In the genomic region with DNA sequence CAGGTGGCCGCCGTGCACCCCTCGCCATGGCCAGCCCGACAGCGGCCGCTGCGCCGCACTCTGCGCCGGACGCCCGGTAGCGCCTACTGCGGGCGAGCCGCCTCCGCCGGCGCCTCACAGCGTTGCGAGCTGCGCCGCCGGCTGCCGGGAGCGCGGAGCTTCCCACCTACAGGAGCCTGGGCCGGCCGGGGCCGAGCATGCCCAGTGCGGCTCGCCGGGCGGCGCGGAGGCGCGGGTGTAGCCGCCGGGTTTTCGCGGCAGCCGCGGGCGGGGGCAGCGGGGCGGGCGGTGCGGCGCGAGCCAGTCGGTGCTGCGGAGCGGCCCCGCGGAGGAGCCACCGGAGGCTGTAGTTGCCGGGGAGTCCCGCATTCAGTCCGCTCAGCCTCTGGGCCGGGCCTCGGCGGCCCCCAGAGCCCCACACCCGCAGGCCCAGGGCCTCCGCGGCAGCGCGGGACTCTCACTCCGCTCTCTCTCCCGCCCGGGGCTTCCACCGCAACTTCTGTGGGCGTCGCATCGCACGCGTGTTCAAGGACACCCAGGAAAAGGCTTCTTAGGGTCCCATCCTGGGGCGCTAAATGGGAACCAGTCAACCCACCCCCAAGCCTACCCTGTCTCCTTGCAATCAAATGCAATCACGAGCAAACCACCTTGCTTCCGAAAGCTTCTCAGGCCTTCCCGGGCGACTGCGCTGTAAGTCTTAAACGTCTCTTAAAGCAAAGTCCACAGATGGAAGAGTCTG, we compare ENCODE assay signal across 8 cellular contexts. TPM values are rescaled to one million over a fixed set of nuclear protein-coding genes. Genes with fewer than 3 reads are reported as not detected.
DNase-seq lines count a peak whose midpoint lies in the region; ATAC-seq and TF ChIP-seq lines count a peak whose summit lies in the region.

A gene (minus strand): TSS at position 143 of the 739 bp plus-strand sequence. CDS start 20,518 bp downstream, outside the sequence.

- H3K4me3 ChIP-seq in AG09309 (ENCODE audit: control insufficient read depth, low read depth, low read length): peak within 1 kb of the TSS; percentile 85

- peak; percentile 87 for ATAC-seq in GM19025 (IDR thresholded peaks at IDR 0.05; ENCODE audit: low read depth, unreplicated experiment)
- peak; percentile 83 for ATAC-seq in HG03196 (IDR thresholded peaks at IDR 0.05; ENCODE audit: unreplicated experiment)

- TF ChIP-seq CTCF in AG09309 (IDR thresholded peaks at IDR 0.05; ENCODE audit: control insufficient read depth, insufficient read depth, low read depth, low read length, missing control alignments): no peak

- DNase-seq in AG09309 (ENCODE audit: low read depth) (peak; percentile 50), NCI-H510A (lab: John Stamatoyannopoulos, UW) (peak; percentile 63), lung microvascular endothelial cell (ENCODE audit: low read depth in 2 of 2) (peak; percentile 89 to 95)
- peak; percentile 92 for DNase-seq in activated CD8-positive, alpha-beta memory T cell treated with anti-CD3 and anti-CD28 coated beads for 24 hours
- peak; percentile 67 for DNase-seq in effector CD8-positive, alpha-beta T cell (lab: John Stamatoyannopoulos, UW)
- peak; percentile 31 to 75 (median 58) for DNase-seq in stimulated activated CD4-positive, alpha-beta T cell treated with anti-CD3 and anti-CD28 coated beads, TNF-alpha, amount 100 ng/mL, for 1 hour (ENCODE audit: low read depth in 3 of 3, low spot score in 1 of 3)

RNA-seq across cellular contexts. Expression of the gene that starts here (rescaled TPM):
- total RNA-seq in lung microvascular endothelial cell: 5.4 and 34.1 TPM in 2 replicates

Comparison
In these comparisons a context has a peak if more than half of its experiments do, and no peak if none do; other contexts are left out.
1. Peak in every context shown above with its lines: DNase-seq, ATAC-seq and H3K4me3 ChIP-seq.